Comparison of ENCODE assay signal across 7 cellular contexts in genomic region chr2:189698020-189698887, GRCh38. TPM values are rescaled to one million over a fixed set of nuclear protein-coding genes. Genes with fewer than 3 reads are reported as not detected.
DNase-seq lines count a peak whose midpoint lies in the region; ATAC-seq and TF ChIP-seq lines count a peak whose summit lies in the region.

No MANE protein-coding gene starts in this region.

- no peak overlapping the region for H3K4me3 ChIP-seq in fibroblast of the aortic adventitia (ENCODE audit: low read depth, low read length)

- TF ChIP-seq CTCF in fibroblast of the aortic adventitia (IDR thresholded peaks at IDR 0.05; ENCODE audit: insufficient read depth, low read length) (peak; percentile 63), omental fat pad (IDR thresholded peaks at IDR 0.05) (no peak)

- peak; percentile 68 for ATAC-seq in GM19452 (IDR thresholded peaks at IDR 0.05; ENCODE audit: unreplicated experiment)
- ATAC-seq in omental fat pad (ENCODE audit: low FRiP score), result peak; percentile 75

- peak; percentile 8 for DNase-seq in Daoy (ENCODE audit: low read depth)
- DNase-seq in NCI-H146 (lab: John Stamatoyannopoulos, UW), result peak; percentile 46
- DNase-seq in activated CD4-positive, alpha-beta T cell treated with anti-CD3 and anti-CD28 coated beads, Interleukin-2, amount 50 U/mL, for 1 hour, result peak; percentile 17
- peak; percentile 75 for DNase-seq in fibroblast of the aortic adventitia (ENCODE audit: low read depth)
- no peak for DNase-seq in omental fat pad (ENCODE audit: low spot score)
- no peak for DNase-seq in HuH-7 (ENCODE audit: low spot score)

RNA-seq across cellular contexts. Expression of gene ANKAR, which starts 23.8 kb away (rescaled TPM):
- 0.74 and 4.3 TPM in 2 replicates for total RNA-seq in Daoy (2014; rRNA removed; shearing (Covaris generic))
- total RNA-seq in fibroblast of the aortic adventitia (ENCODE audit: low replicate concordance) (14.9 and 22.2 TPM in 2 replicates), omental fat pad (10 to 100 TPM in 2 of 4 donors, 1 to 10 TPM in 2; 7.3 to 19.4 (median 10.8) TPM)

RNA-seq across cellular contexts. Expression of gene ASNSD1, which starts 37.0 kb away (rescaled TPM):
- total RNA-seq in Daoy (2014; rRNA removed; shearing (Covaris generic)), result 79.5 and 113 TPM in 2 replicates
- total RNA-seq in fibroblast of the aortic adventitia (ENCODE audit: low replicate concordance) (77.7 and 95.7 TPM in 2 replicates), omental fat pad (10 to 100 TPM; 46.0 to 61.8 (median 50.3) TPM)

Comparison
In these comparisons a context has a peak if more than half of its experiments do, and no peak if none do; other contexts are left out.
1. DNase-seq: peak in Daoy (single experiment), NCI-H146 (single experiment), activated CD4-positive, alpha-beta T cell treated with anti-CD3 and anti-CD28 coated beads, Interleukin-2, amount 50 U/mL, for 1 hour (single experiment) and fibroblast of the aortic adventitia (single experiment); none in omental fat pad (single experiment) and HuH-7 (single experiment).